8 cellular contexts compared by ENCODE assay signal in genomic region chr14:105020815-105021655, GRCh38. TPM values are rescaled to one million over a fixed set of nuclear protein-coding genes. Genes with fewer than 3 reads are reported as not detected.
DNase-seq lines count a peak whose midpoint lies in the region; ATAC-seq, FAIRE-seq and TF ChIP-seq lines count a peak whose summit lies in the region.

TSS of gene CDCA4 (minus strand) at chr14:105021083. CDS start at chr14:105011929, 9,154 bp downstream.

- peaks cover 15% of the 10 kb centered on the region for H4K20me1 ChIP-seq in keratinocyte (ENCODE audit: control insufficient read depth, extremely low read depth, insufficient read depth, low read length)

- H3K36me3 Mint-ChIP-seq in central memory CD8-positive, alpha-beta T cell (ENCODE audit: insufficient read depth): peaks cover 24% of the 10 kb centered on the region

- H3K9me3 Mint-ChIP-seq in central memory CD8-positive, alpha-beta T cell: no peaks in the 10 kb centered on the region

- H3K4me2 ChIP-seq in keratinocyte (ENCODE audit: control insufficient read depth, extremely low read depth, insufficient read depth, low read depth, low read length): peak within 1 kb of the TSS; percentile 100

- peak; percentile 83 for DNase-seq in AG09319 (ENCODE audit: extremely low read depth, low read depth)
- DNase-seq in NCI-H345 treated with DMSO at 0.1 percent for 48 hours (lab: John Stamatoyannopoulos, UW; ENCODE audit: unreplicated experiment): peak; percentile 99
- peak; percentile 94 to 96 for DNase-seq in central memory CD8-positive, alpha-beta T cell (ENCODE audit: low spot score in 2 of 2)
- DNase-seq in keratinocyte (ENCODE audit: low read depth, low spot score): no peak
- peak; percentile 98 for DNase-seq in stimulated activated CD4-positive, alpha-beta T cell treated with anti-CD3 and anti-CD28 coated beads, Interleukin-15, amount 100 ng/mL, for 24 hours

- no peak for FAIRE-seq in keratinocyte (lab: Jason Lieb, UNC)

- peaks cover 6% of the 10 kb centered on the region for H3K9me1 ChIP-seq in keratinocyte (ENCODE audit: control insufficient read depth, extremely low read depth, insufficient read depth, low read length)

- no peak within 1 kb of the TSS for H2AFZ ChIP-seq in keratinocyte (ENCODE audit: control insufficient read depth, low read length)

- peaks cover 74% of the 10 kb centered on the region for H3K4me1 ChIP-seq in keratinocyte (ENCODE audit: control insufficient read depth, extremely low read depth, insufficient read depth, low read length)

- peaks cover 49% of the 10 kb centered on the region for H3K4me1 Mint-ChIP-seq in central memory CD8-positive, alpha-beta T cell

- H3K27me3 Mint-ChIP-seq in central memory CD8-positive, alpha-beta T cell: no peaks in the 10 kb centered on the region

- TF ChIP-seq CTCF in AG09319 (IDR thresholded peaks at IDR 0.05; ENCODE audit: low read depth, low read length) (no peak), keratinocyte (optimal IDR thresholded peaks at IDR 0.05 in 1 of 3, IDR thresholded peaks at IDR 0.05 in 1 of 3, conservative IDR thresholded peaks at IDR 0.05 in 1 of 3; ENCODE audit: extremely low read depth in 1 of 3, insufficient read depth in 2 of 3, low read length in 3 of 3) (no peak)

- dilution Hi-C loops in keratinocyte (cut with MboI; ENCODE audit: extremely low pct_ligation_motif_present, low sequenced_read_pairs): no loop called here

- peak within 1 kb of the TSS; percentile 94 for H3K9ac ChIP-seq in keratinocyte (ENCODE audit: control insufficient read depth, extremely low read depth, insufficient read depth, low read length)

- H3K79me2 ChIP-seq in keratinocyte (ENCODE audit: control insufficient read depth, insufficient read depth, low read length): peaks cover 56% of the 10 kb centered on the region

- H3K9me3 ChIP-seq in keratinocyte (ENCODE audit: control insufficient read depth, low read depth, low read length): no peaks in the 10 kb centered on the region

- peak within 1 kb of the TSS; percentile 94 for H3K27ac Mint-ChIP-seq in central memory CD8-positive, alpha-beta T cell (ENCODE audit: low read depth)

- peak within 1 kb of the TSS; percentile 68 to 91 (median 90) for H3K4me3 ChIP-seq in keratinocyte (ENCODE audit: control insufficient read depth in 2 of 3, extremely low read depth in 1 of 3, insufficient read depth in 2 of 3, low read depth in 1 of 3, low read length in 3 of 3)

- H3K27ac ChIP-seq in keratinocyte (ENCODE audit: control insufficient read depth, insufficient read depth, low read length): peak within 1 kb of the TSS; percentile 93

- peak; percentile 78 for ATAC-seq in GM19035 (IDR thresholded peaks at IDR 0.05; ENCODE audit: unreplicated experiment)
- ATAC-seq in HG03342 (IDR thresholded peaks at IDR 0.05; ENCODE audit: unreplicated experiment): peak; percentile 78
- peak; percentile 79 to 84 for ATAC-seq in activated CD4-positive, CD25-positive, alpha-beta regulatory T cell treated with anti-CD3 and anti-CD28 coated beads, Interleukin-2, amount 50 U/mL, for 24 hours
- peak; percentile 70 for ATAC-seq in central memory CD8-positive, alpha-beta T cell (replicated peaks; ENCODE audit: extremely low read depth, poor library complexity, severe bottlenecking)

- no peaks in the 10 kb centered on the region for H3K27me3 ChIP-seq in keratinocyte (ENCODE audit: control insufficient read depth, extremely low read depth, insufficient read depth, low read length)

- H3K4me3 Mint-ChIP-seq in central memory CD8-positive, alpha-beta T cell: peak within 1 kb of the TSS; percentile 90

- peaks cover 0 to 18% of the 10 kb centered on the region in 2 experiments for H3K36me3 ChIP-seq in keratinocyte (ENCODE audit: control insufficient read depth in 2 of 2, extremely low read depth in 1 of 2, insufficient read depth in 2 of 2, low read length in 2 of 2)

RNA-seq across cellular contexts. Expression of gene CDCA4, which starts in this region (rescaled TPM):
- polyA plus RNA-seq in keratinocyte: 29.8 to 48.7 TPM (median 35.7 TPM) in 3 replicates
- polyA plus RNA-seq in keratinocyte (2011; ENCODE audit: low read depth): 5.3 TPM
- polyA plus RNA-seq in keratinocyte (2011; cell fraction: cytosol; rRNA removed): 22.7 and 31.2 TPM in 2 replicates
- 30.3 and 36.4 TPM in 2 replicates for polyA plus RNA-seq in keratinocyte (2011; cell fraction: nucleus; rRNA removed)
- polyA plus RNA-seq in keratinocyte (2012; ENCODE audit: low replicate concordance): 15.0 and 47.2 TPM in 2 replicates
- 21.6 to 29.0 TPM (median 28.1 TPM) in 3 replicates for polyA minus RNA-seq in keratinocyte
- 44.7 TPM for polyA minus RNA-seq in keratinocyte (2011; cell fraction: cytosol; rRNA and poly(A)+ RNA removed)
- 20.9 and 27.0 TPM in 2 replicates for polyA minus RNA-seq in keratinocyte (2011; cell fraction: nucleus; rRNA and poly(A)+ RNA removed)
